ENCODE assay signal across 1 cellular context in the genomic region with DNA sequence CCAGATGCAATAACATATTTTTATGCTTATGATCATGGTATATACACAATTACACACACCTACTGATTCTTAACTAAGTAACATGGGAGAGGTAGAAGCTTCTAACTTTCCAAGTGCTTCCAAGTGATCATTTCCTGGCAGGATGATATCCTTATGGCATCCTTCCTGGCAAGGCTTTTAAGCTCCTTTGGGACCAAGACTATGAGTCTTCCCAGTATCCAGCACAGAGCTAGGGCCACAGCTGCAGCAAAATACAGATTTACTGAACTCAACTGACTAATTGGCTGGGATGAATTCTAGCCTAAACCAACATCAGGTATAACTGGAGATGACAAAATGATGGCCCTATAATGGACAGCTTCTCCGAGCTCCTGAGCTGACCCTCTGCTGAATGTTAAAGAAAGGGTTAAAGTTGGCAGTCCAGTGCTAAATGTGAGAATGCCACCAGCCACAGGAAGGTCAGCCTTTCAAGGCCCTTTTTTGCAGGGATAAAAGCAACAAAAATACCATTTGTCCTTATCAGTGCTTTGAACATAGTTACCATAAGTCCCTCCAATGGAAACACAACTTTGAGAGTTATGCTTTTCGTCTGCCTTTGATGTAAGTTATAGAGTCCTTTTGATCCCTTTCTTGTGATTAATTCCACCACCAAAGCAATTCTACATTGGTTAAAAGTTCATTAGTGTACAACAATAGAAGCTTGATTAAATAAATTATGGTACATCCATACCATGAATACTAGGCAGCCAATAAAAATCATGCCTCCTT.
TF ChIP-seq lines count a peak whose summit lies in the region.

No MANE protein-coding gene starts in this region.

TF ChIP-seq in HepG2, 621 proteins besides CTCF, POLR2A, EP300 and RAD21 (continued from another document and continues in another):
- TF ChIP-seq, protein P1, sequence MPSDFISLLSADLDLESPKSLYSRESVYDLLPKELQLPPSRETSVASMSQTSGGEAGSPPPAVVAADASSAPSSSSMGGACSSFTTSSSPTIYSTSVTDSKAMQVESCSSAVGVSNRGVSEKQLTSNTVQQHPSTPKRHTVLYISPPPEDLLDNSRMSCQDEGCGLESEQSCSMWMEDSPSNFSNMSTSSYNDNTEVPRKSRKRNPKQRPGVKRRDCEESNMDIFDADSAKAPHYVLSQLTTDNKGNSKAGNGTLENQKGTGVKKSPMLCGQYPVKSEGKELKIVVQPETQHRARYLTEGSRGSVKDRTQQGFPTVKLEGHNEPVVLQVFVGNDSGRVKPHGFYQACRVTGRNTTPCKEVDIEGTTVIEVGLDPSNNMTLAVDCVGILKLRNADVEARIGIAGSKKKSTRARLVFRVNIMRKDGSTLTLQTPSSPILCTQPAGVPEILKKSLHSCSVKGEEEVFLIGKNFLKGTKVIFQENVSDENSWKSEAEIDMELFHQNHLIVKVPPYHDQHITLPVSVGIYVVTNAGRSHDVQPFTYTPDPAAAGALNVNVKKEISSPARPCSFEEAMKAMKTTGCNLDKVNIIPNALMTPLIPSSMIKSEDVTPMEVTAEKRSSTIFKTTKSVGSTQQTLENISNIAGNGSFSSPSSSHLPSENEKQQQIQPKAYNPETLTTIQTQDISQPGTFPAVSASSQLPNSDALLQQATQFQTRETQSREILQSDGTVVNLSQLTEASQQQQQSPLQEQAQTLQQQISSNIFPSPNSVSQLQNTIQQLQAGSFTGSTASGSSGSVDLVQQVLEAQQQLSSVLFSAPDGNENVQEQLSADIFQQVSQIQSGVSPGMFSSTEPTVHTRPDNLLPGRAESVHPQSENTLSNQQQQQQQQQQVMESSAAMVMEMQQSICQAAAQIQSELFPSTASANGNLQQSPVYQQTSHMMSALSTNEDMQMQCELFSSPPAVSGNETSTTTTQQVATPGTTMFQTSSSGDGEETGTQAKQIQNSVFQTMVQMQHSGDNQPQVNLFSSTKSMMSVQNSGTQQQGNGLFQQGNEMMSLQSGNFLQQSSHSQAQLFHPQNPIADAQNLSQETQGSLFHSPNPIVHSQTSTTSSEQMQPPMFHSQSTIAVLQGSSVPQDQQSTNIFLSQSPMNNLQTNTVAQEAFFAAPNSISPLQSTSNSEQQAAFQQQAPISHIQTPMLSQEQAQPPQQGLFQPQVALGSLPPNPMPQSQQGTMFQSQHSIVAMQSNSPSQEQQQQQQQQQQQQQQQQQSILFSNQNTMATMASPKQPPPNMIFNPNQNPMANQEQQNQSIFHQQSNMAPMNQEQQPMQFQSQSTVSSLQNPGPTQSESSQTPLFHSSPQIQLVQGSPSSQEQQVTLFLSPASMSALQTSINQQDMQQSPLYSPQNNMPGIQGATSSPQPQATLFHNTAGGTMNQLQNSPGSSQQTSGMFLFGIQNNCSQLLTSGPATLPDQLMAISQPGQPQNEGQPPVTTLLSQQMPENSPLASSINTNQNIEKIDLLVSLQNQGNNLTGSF (CRISPR knock-in tag; IDR thresholded peaks at IDR 0.05): no peak
- no peak for TF ChIP-seq TERF1 (CRISPR knock-in tag; IDR thresholded peaks at IDR 0.05)
- no peak for TF ChIP-seq ZNF772 (CRISPR knock-in tag; IDR thresholded peaks at IDR 0.05)
- no peak for TF ChIP-seq YY1 (IDR thresholded peaks at IDR 0.05; ENCODE audit: insufficient read depth, insufficient replicate concordance, low read depth, low read length)
- TF ChIP-seq, protein P2, sequence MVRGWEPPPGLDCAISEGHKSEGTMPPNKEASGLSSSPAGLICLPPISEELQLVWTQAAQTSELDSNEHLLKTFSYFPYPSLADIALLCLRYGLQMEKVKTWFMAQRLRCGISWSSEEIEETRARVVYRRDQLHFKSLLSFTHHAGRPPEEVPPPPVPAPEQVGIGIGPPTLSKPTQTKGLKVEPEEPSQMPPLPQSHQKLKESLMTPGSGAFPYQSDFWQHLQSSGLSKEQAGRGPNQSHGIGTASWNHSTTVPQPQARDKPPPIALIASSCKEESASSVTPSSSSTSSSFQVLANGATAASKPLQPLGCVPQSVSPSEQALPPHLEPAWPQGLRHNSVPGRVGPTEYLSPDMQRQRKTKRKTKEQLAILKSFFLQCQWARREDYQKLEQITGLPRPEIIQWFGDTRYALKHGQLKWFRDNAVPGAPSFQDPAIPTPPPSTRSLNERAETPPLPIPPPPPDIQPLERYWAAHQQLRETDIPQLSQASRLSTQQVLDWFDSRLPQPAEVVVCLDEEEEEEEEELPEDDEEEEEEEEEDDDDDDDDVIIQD (CRISPR knock-in tag; IDR thresholded peaks at IDR 0.05; ENCODE audit: low read depth): peak; percentile 39; the same call in 1 of the 2 replicates
- TF ChIP-seq NR2F1 (CRISPR knock-in tag; IDR thresholded peaks at IDR 0.05): peak in 1 of 2 experiments; percentile 64; a peak in 3 of 4 replicates
- peak; percentile 62 for TF ChIP-seq NR2F2 (IDR thresholded peaks at IDR 0.05; ENCODE audit: borderline replicate concordance, low read depth)
- no peak for TF ChIP-seq ETS1 (CRISPR knock-in tag; IDR thresholded peaks at IDR 0.05)
- TF ChIP-seq CREBL2 (CRISPR knock-in tag; IDR thresholded peaks at IDR 0.05; ENCODE audit: borderline replicate concordance): no peak
- TF ChIP-seq, protein P3, sequence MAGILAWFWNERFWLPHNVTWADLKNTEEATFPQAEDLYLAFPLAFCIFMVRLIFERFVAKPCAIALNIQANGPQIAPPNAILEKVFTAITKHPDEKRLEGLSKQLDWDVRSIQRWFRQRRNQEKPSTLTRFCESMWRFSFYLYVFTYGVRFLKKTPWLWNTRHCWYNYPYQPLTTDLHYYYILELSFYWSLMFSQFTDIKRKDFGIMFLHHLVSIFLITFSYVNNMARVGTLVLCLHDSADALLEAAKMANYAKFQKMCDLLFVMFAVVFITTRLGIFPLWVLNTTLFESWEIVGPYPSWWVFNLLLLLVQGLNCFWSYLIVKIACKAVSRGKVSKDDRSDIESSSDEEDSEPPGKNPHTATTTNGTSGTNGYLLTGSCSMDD (CRISPR knock-in tag; IDR thresholded peaks at IDR 0.05): no peak
- peak; percentile 87 for TF ChIP-seq HDAC2 (CRISPR knock-in tag; IDR thresholded peaks at IDR 0.05)
- TF ChIP-seq TSC22D2 (CRISPR knock-in tag; IDR thresholded peaks at IDR 0.05; ENCODE audit: borderline replicate concordance): 0 out of 2 replicates have a peak, but pooled peaks have one; percentile 58
- TF ChIP-seq FOXA3 (CRISPR knock-in tag; IDR thresholded peaks at IDR 0.05): no peak; the same call in 1 of the 2 replicates
- no peak for TF ChIP-seq ZNF788 (CRISPR knock-in tag; IDR thresholded peaks at IDR 0.05; ENCODE audit: borderline replicate concordance)
- TF ChIP-seq, protein P4, sequence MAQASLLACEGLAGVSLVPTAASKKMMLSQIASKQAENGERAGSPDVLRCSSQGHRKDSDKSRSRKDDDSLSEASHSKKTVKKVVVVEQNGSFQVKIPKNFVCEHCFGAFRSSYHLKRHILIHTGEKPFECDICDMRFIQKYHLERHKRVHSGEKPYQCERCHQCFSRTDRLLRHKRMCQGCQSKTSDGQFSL (CRISPR knock-in tag; IDR thresholded peaks at IDR 0.05): no peak
- no peak for TF ChIP-seq MAZ (IDR thresholded peaks at IDR 0.05; ENCODE audit: borderline replicate concordance, low read depth, low read length)
- no peak for TF ChIP-seq MAZ (CRISPR knock-in tag; IDR thresholded peaks at IDR 0.05; ENCODE audit: low read depth)
- TF ChIP-seq TMF1 (CRISPR knock-in tag; IDR thresholded peaks at IDR 0.05; ENCODE audit: low read depth): no peak
- no peak for TF ChIP-seq NFE2L1 (CRISPR knock-in tag; IDR thresholded peaks at IDR 0.05; ENCODE audit: borderline replicate concordance)
- peak; percentile 7; the same call in 1 of the 2 replicates for TF ChIP-seq STAG1 (CRISPR knock-in tag; IDR thresholded peaks at IDR 0.05)
- TF ChIP-seq ERF (CRISPR knock-in tag; IDR thresholded peaks at IDR 0.05): no peak
- no peak for TF ChIP-seq ZNF30 (CRISPR knock-in tag; IDR thresholded peaks at IDR 0.05)
- TF ChIP-seq ZNF180 (CRISPR knock-in tag; IDR thresholded peaks at IDR 0.05; ENCODE audit: borderline replicate concordance, low read depth): no peak
- TF ChIP-seq MEF2D (CRISPR knock-in tag; IDR thresholded peaks at IDR 0.05): no peak
- TF ChIP-seq TEAD3 (CRISPR knock-in tag; optimal IDR thresholded peaks at IDR 0.05; ENCODE audit: borderline replicate concordance): peak; percentile 87
- TF ChIP-seq ZNF563 (CRISPR knock-in tag; IDR thresholded peaks at IDR 0.05): no peak
- no peak for TF ChIP-seq ZNF678 (CRISPR knock-in tag; IDR thresholded peaks at IDR 0.05)
- no peak for TF ChIP-seq ZC3H13 (CRISPR knock-in tag; IDR thresholded peaks at IDR 0.05)
- 0 out of 2 replicates have a peak, but pooled peaks have one; percentile 38 for TF ChIP-seq ATF1 (CRISPR knock-in tag; IDR thresholded peaks at IDR 0.05)
- TF ChIP-seq ZNF44 (CRISPR knock-in tag; IDR thresholded peaks at IDR 0.05): no peak
- TF ChIP-seq, protein P5, sequence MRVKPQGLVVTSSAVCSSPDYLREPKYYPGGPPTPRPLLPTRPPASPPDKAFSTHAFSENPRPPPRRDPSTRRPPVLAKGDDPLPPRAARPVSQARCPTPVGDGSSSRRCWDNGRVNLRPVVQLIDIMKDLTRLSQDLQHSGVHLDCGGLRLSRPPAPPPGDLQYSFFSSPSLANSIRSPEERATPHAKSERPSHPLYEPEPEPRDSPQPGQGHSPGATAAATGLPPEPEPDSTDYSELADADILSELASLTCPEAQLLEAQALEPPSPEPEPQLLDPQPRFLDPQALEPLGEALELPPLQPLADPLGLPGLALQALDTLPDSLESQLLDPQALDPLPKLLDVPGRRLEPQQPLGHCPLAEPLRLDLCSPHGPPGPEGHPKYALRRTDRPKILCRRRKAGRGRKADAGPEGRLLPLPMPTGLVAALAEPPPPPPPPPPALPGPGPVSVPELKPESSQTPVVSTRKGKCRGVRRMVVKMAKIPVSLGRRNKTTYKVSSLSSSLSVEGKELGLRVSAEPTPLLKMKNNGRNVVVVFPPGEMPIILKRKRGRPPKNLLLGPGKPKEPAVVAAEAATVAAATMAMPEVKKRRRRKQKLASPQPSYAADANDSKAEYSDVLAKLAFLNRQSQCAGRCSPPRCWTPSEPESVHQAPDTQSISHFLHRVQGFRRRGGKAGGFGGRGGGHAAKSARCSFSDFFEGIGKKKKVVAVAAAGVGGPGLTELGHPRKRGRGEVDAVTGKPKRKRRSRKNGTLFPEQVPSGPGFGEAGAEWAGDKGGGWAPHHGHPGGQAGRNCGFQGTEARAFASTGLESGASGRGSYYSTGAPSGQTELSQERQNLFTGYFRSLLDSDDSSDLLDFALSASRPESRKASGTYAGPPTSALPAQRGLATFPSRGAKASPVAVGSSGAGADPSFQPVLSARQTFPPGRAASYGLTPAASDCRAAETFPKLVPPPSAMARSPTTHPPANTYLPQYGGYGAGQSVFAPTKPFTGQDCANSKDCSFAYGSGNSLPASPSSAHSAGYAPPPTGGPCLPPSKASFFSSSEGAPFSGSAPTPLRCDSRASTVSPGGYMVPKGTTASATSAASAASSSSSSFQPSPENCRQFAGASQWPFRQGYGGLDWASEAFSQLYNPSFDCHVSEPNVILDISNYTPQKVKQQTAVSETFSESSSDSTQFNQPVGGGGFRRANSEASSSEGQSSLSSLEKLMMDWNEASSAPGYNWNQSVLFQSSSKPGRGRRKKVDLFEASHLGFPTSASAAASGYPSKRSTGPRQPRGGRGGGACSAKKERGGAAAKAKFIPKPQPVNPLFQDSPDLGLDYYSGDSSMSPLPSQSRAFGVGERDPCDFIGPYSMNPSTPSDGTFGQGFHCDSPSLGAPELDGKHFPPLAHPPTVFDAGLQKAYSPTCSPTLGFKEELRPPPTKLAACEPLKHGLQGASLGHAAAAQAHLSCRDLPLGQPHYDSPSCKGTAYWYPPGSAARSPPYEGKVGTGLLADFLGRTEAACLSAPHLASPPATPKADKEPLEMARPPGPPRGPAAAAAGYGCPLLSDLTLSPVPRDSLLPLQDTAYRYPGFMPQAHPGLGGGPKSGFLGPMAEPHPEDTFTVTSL (CRISPR knock-in tag; IDR thresholded peaks at IDR 0.05; ENCODE audit: borderline replicate concordance): no peak; the same call in 1 of the 2 replicates
- no peak for TF ChIP-seq ZFP37 (CRISPR knock-in tag; IDR thresholded peaks at IDR 0.05; ENCODE audit: borderline replicate concordance)
- TF ChIP-seq RFX5 (IDR thresholded peaks at IDR 0.05; ENCODE audit: low read depth, low read length): no peak
- 0 out of 2 replicates have a peak, but pooled peaks have one; percentile 41 for TF ChIP-seq ZBTB7B (CRISPR knock-in tag; IDR thresholded peaks at IDR 0.05)
- TF ChIP-seq ELF4 (CRISPR knock-in tag; IDR thresholded peaks at IDR 0.05; ENCODE audit: borderline replicate concordance): no peak
- TF ChIP-seq ZFX (CRISPR knock-in tag; IDR thresholded peaks at IDR 0.05; ENCODE audit: low read depth): no peak
- TF ChIP-seq FOXO1 (CRISPR knock-in tag; IDR thresholded peaks at IDR 0.05): peak; percentile 60; the same call in 1 of the 2 replicates
